Comparison of ENCODE assay signal across 18 cellular contexts in genomic region chr6:44028767-44029166, GRCh38.
A peak's percentile ranks its signal among the peaks of the same experiment; 100 is the strongest.
DNase-seq lines count a peak whose midpoint lies in the region; ATAC-seq, FAIRE-seq and TF ChIP-seq lines count a peak whose summit lies in the region.
"Had no signal": no experiment of that assay in that cellular context is flagged by ENCODE, and none has a peak within 500 bp of the region (broad histone marks: within the 10 kb centered on the region; RNA-seq: fewer than 3 reads in every experiment).

No MANE protein-coding gene starts in this region.

- FAIRE-seq in bronchial epithelial cell (lab: Jason Lieb, UNC), result no peak
- FAIRE-seq: endometrium, HTR-8/SVneo had no signal

- H3K4me3 ChIP-seq in BE2C (ENCODE audit: low read depth, low read length) (no peak overlapping the region), HFF-Myc (replicated peaks; ENCODE audit: low read depth, low read length) (no peak overlapping the region), bronchial epithelial cell (ENCODE audit: low read depth, low read length) (no peak overlapping the region)
- H3K4me3 ChIP-seq: ascending aorta, stomach had no signal

- DNase-seq in BE2C (no peak), HFF-Myc (ENCODE audit: extremely low read depth, low read depth) (no peak), bronchial epithelial cell (ENCODE audit: low read depth) (no peak), myocyte (ENCODE audit: low read depth) (peak; percentile 45), GDM1 (lab: John Stamatoyannopoulos, UW) (no peak), HPDE6-E6E7 (ENCODE audit: extremely low spot score) (no peak), NCI-H1417 treated with DMSO at 0.1 percent for 48 hours (lab: John Stamatoyannopoulos, UW) (no peak)
- DNase-seq: activated CD4-positive, CD25-positive, alpha-beta regulatory T cell; CD8-positive, alpha-beta T cell; hypothalamus; NCI-H1092 treated with DMSO at 0.1 percent for 48 hours; NCI-H774; stomach had no signal

- H3K36me3 ChIP-seq in BE2C (no peaks in the 10 kb centered on the region), bronchial epithelial cell (ENCODE audit: control insufficient read depth, insufficient read depth, low read length) (no peaks in the 10 kb centered on the region)
- H3K36me3 ChIP-seq: ascending aorta, stomach had no signal

- ATAC-seq in HG03196 (IDR thresholded peaks at IDR 0.05; ENCODE audit: unreplicated experiment), result no peak
- ATAC-seq: CD8-positive, alpha-beta T cell had no signal

- peaks cover 19% of the 10 kb centered on the region for H3K4me1 ChIP-seq in BE2C
- H3K4me1 ChIP-seq: ascending aorta, parathyroid adenoma had no signal

- no peaks in the 10 kb centered on the region for H3K9me3 ChIP-seq in BE2C
- H3K9me3 ChIP-seq: ascending aorta, stomach had no signal

- H3K27me3 ChIP-seq in BE2C (no peaks in the 10 kb centered on the region), bronchial epithelial cell (ENCODE audit: control insufficient read depth, insufficient read depth, low read length) (no peaks in the 10 kb centered on the region)
- H3K27me3 ChIP-seq: ascending aorta, stomach had no signal

- TF ChIP-seq CTCF in BE2C (IDR thresholded peaks at IDR 0.05; ENCODE audit: low read depth, low read length) (peak; percentile 43), HFF-Myc (IDR thresholded peaks at IDR 0.05; ENCODE audit: low read depth, low read length, missing control alignments) (peak; percentile 28), bronchial epithelial cell (IDR thresholded peaks at IDR 0.05; ENCODE audit: insufficient read depth, low read length, severe bottlenecking) (peak; percentile 4)
